In genomic region chr17:47274319-47275069, GRCh38 we compare ENCODE assay signal across 2 cellular contexts.
TF ChIP-seq lines count a peak whose summit lies in the region.

No MANE protein-coding gene starts in this region.

TF ChIP-seq in IMR-90, 13 proteins besides CTCF, POLR2A, EP300 and RAD21:
- TF ChIP-seq USF2 (IDR thresholded peaks at IDR 0.05; ENCODE audit: low read depth, low read length) = 0 out of 2 replicates have a peak, but pooled peaks have one; percentile 1
- no peak for TF ChIP-seq ELK1 (IDR thresholded peaks at IDR 0.05; ENCODE audit: borderline replicate concordance, low read depth, low read length)

TF ChIP-seq in H1, 55 proteins besides CTCF, POLR2A, EP300 and RAD21:
- TF ChIP-seq KDM4A (IDR thresholded peaks at IDR 0.05; ENCODE audit: low read depth, low read length, severe bottlenecking) = no peak
- TF ChIP-seq RNF2 (IDR thresholded peaks at IDR 0.05; ENCODE audit: borderline replicate concordance, low read depth, low read length, missing control alignments, poor library complexity, severe bottlenecking) = no peak
- TF ChIP-seq CEBPB (IDR thresholded peaks at IDR 0.05; ENCODE audit: low read depth, low read length) = no peak
- no peak for TF ChIP-seq POU5F1 (IDR thresholded peaks at IDR 0.05; ENCODE audit: low read depth, low read length)
- no peak for TF ChIP-seq RBBP5 (IDR thresholded peaks at IDR 0.05; ENCODE audit: borderline replicate concordance, low read depth, low read length)
- no peak for TF ChIP-seq EGR1 (IDR thresholded peaks at IDR 0.05; ENCODE audit: borderline replicate concordance, low read depth, low read length)
- no peak for TF ChIP-seq BRCA1 (IDR thresholded peaks at IDR 0.05; ENCODE audit: low read depth, low read length)
- no peak for TF ChIP-seq ZNF274 (IDR thresholded peaks at IDR 0.05; ENCODE audit: borderline replicate concordance, extremely low read depth, low read length)
- no peak for TF ChIP-seq KDM5A (IDR thresholded peaks at IDR 0.05; ENCODE audit: low read length)
